Comparison of ENCODE assay signal across 8 cellular contexts in the genomic region with DNA sequence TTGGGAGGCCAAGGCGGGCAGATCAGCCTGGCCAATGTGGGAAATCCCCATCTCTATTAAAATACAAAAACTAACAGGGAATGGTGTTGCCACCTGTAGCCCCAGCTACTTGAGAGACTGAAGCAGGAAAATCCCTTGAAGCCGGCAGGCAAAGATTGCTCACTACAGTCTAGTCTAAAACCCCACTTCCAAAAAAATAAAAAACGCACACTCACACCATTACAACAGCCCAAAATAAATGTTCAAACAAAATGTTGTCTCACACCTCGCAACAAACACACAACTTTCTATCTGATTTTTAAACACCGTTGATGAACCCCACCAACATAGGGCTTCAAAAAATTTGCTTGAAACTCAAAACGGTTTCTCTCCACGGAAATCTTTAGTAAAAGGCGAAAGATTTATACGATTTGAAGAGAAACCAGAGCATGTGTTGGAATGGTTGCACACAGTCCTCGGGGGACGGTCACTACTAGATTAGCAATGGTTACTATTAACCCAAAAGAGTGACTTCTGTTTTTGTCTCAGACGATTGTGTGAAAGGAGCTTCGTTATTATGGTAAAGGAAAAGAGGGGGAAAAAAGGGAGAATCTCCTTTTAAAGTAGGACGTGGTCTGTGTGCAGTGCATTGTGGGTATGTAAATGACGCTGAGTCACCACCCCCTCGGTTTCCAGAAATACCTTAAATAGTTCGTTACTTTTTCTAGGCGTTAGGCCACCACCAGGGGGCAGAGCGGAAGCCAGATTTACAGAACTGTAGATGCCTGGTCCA. TPM values are rescaled to one million over a fixed set of nuclear protein-coding genes. Genes with fewer than 3 reads are reported as not detected.
DNase-seq lines count a peak whose midpoint lies in the region; ATAC-seq and TF ChIP-seq lines count a peak whose summit lies in the region.

RNU5D-1 (minus strand) TSS at position 430 of the 772 bp plus-strand sequence.

- H3K4me3 Mint-ChIP-seq in T-cell = peak within 1 kb of the TSS; percentile 62 to 80 (median 69)

- H3K4me1 Mint-ChIP-seq in T-cell = peaks cover 26 to 38% (median 29%) of the 10 kb centered on the region in 3 donors

- H3K9me3 ChIP-seq in right atrium auricular region (no peaks in the 10 kb centered on the region), uterus (no peaks in the 10 kb centered on the region)

- H3K27ac ChIP-seq in right atrium auricular region (peak within 1 kb of the TSS; percentile 84 to 89), uterus (peak within 1 kb of the TSS; percentile 86 to 95)

- peak; percentile 98 for TF ChIP-seq POLR2A in GM15510 (IDR thresholded peaks at IDR 0.05; ENCODE audit: borderline replicate concordance, extremely low read depth, insufficient read length)
- peak; percentile 69 to 70 for TF ChIP-seq POLR2A in uterus (IDR thresholded peaks at IDR 0.05)

- DNase-seq in NCI-H146 (lab: John Stamatoyannopoulos, UW) = peak; percentile 92
- DNase-seq in T-cell = peak; percentile 82 to 95 (median 90)
- DNase-seq in amygdala (lab: John Stamatoyannopoulos, UW) = peak; percentile 46 to 98 (median 82)
- peak; percentile 98 for DNase-seq in right atrium auricular region (ENCODE audit: low spot score)
- DNase-seq in pulmonary artery endothelial cell (ENCODE audit: low read depth, low spot score) = peak; percentile 86
- peak; percentile 93 to 97 for DNase-seq in uterus

- no peaks in the 10 kb centered on the region for H3K9me3 Mint-ChIP-seq in T-cell

- H3K4me1 ChIP-seq in right atrium auricular region = peaks cover 0 to 14% of the 10 kb centered on the region in 2 donors
- no peaks in the 10 kb centered on the region for H3K4me1 ChIP-seq in uterus

- no peaks in the 10 kb centered on the region for H3K27me3 Mint-ChIP-seq in T-cell

- H3K36me3 ChIP-seq in right atrium auricular region (no peaks in the 10 kb centered on the region), uterus (no peaks in the 10 kb centered on the region)

- no peaks in the 10 kb centered on the region for H3K36me3 Mint-ChIP-seq in T-cell

- H3K4me3 ChIP-seq in right atrium auricular region = peak within 1 kb of the TSS; percentile 7 to 25
- no peak within 1 kb of the TSS for H3K4me3 ChIP-seq in uterus

- ATAC-seq in HG02884 (IDR thresholded peaks at IDR 0.05; ENCODE audit: unreplicated experiment) (peak; percentile 64), T-cell (replicated peaks in 1 of 4) (peak; percentile 83 to 85 (median 84))

- POLR2A ChIA-PET in T-cell (lab: Charles Lee) = interaction anchor here (0.5 to 3.1 kb wide), 25 partner anchors 9 to 1550 kb away, joined by 3 to 63 read pairs (median 4); partner anchors contain the start of genes HECTD3 (in 1 of the 2), PLK3 (in 1 of the 2), RPS8 (in 1 of the 2) and TOE1 (in 1 of the 2)

- H3K27ac Mint-ChIP-seq in T-cell = peak within 1 kb of the TSS; percentile 100

- CTCF ChIA-PET in T-cell (lab: Charles Lee) = interaction anchor here (0.6 to 6.2 kb wide), 19 partner anchors 7 to 793 kb away, joined by 3 to 38 read pairs (median 4); partner anchors contain the start of genes EIF2B3 (in 1 of the 2), HECTD3 (in 1 of the 2), KIF2C (in 1 of the 2) and PLK3 (in 1 of the 2)

- H3K27me3 ChIP-seq in right atrium auricular region (no peaks in the 10 kb centered on the region), uterus (no peaks in the 10 kb centered on the region)

- TF ChIP-seq CTCF in right atrium auricular region (IDR thresholded peaks at IDR 0.05) = peak; percentile 73 to 79
- TF ChIP-seq CTCF in uterus (IDR thresholded peaks at IDR 0.05) = peak; percentile 67 to 84 (median 82)

- intact Hi-C loops in uterus (cut with DNase I; ENCODE audit: low total_unique reads) = loop anchor here (5.0 kb wide), 1 partner anchor 256 kb away; the partner anchor contains the start of gene EIF2B3

RNA-seq across cellular contexts. Expression of gene RNU5D-1, which starts in this region (rescaled TPM):
- total RNA-seq in T-cell (10 to 100 TPM in 1 of 5 donors, not detected in 4; 21.4 TPM), right atrium auricular region (not detected), pulmonary artery endothelial cell (not detected in 2 replicates), uterus (not detected)

Comparison
In these comparisons a context has a peak if more than half of its experiments do, and no peak if none do; other contexts are left out.
1. Peak in DNase-seq, H3K4me3 ChIP-seq and H3K27ac ChIP-seq in right atrium auricular region; RNA of the gene not detected or under 1 TPM.
2. Peak in DNase-seq in pulmonary artery endothelial cell; RNA of the gene not detected or under 1 TPM.
3. Peak in DNase-seq and H3K27ac ChIP-seq in uterus; RNA of the gene not detected or under 1 TPM.